ENCODE assay signal across 19 cellular contexts in genomic region chr10:89185658-89186057, GRCh38. TPM values are rescaled to one million over a fixed set of nuclear protein-coding genes. Genes with fewer than 3 reads are reported as not detected.
A peak's percentile ranks its signal among the peaks of the same experiment; 100 is the strongest.
DNase-seq lines count a peak whose midpoint lies in the region; ATAC-seq, FAIRE-seq and TF ChIP-seq lines count a peak whose summit lies in the region.
"Had no signal": no experiment of that assay in that cellular context is flagged by ENCODE, and none has a peak within 500 bp of the region (broad histone marks: within the 10 kb centered on the region; RNA-seq: fewer than 3 reads in every experiment).

No MANE protein-coding gene starts in this region.

- no peaks in the 10 kb centered on the region for H3K4me1 Mint-ChIP-seq in astrocyte (ENCODE audit: low read depth, unreplicated experiment)
- H3K4me1 Mint-ChIP-seq in activated naive CD4-positive, alpha-beta T cell treated with anti-CD3 and anti-CD28 coated beads, Interleukin-2, amount 10 ng/mL, durations not matched to agents 7 days and 5 days: no peaks in the 10 kb centered on the region

- H3K27me3 Mint-ChIP-seq in astrocyte (ENCODE audit: low read depth, unreplicated experiment): no peaks in the 10 kb centered on the region
- H3K27me3 Mint-ChIP-seq in activated naive CD4-positive, alpha-beta T cell treated with anti-CD3 and anti-CD28 coated beads, Interleukin-2, amount 10 ng/mL, durations not matched to agents 7 days and 5 days: peaks cover 18% of the 10 kb centered on the region

- H3K27ac Mint-ChIP-seq in astrocyte (ENCODE audit: unreplicated experiment): no peak overlapping the region
- H3K27ac Mint-ChIP-seq in activated naive CD4-positive, alpha-beta T cell treated with anti-CD3 and anti-CD28 coated beads, Interleukin-2, amount 10 ng/mL, durations not matched to agents 7 days and 5 days: no peak overlapping the region

- H3K4me2 ChIP-seq in astrocyte (ENCODE audit: low read length): no peak overlapping the region
- H3K4me2 ChIP-seq: PC-9 had no signal

- H3K9ac ChIP-seq in astrocyte (ENCODE audit: low read length): no peak overlapping the region

- no peaks in the 10 kb centered on the region for H3K9me3 Mint-ChIP-seq in astrocyte (ENCODE audit: unreplicated experiment)
- no peaks in the 10 kb centered on the region for H3K9me3 Mint-ChIP-seq in activated naive CD4-positive, alpha-beta T cell treated with anti-CD3 and anti-CD28 coated beads, Interleukin-2, amount 10 ng/mL, durations not matched to agents 7 days and 5 days

- H3K36me3 Mint-ChIP-seq in astrocyte (ENCODE audit: low read depth, unreplicated experiment): no peaks in the 10 kb centered on the region
- no peaks in the 10 kb centered on the region for H3K36me3 Mint-ChIP-seq in activated naive CD4-positive, alpha-beta T cell treated with anti-CD3 and anti-CD28 coated beads, Interleukin-2, amount 10 ng/mL, durations not matched to agents 7 days and 5 days

- H3K36me3 ChIP-seq in astrocyte (ENCODE audit: insufficient read depth, low read length): no peaks in the 10 kb centered on the region

- no peak overlapping the region for H3K4me3 ChIP-seq in astrocyte (ENCODE audit: insufficient read depth, low read depth, low read length)
- H3K4me3 ChIP-seq: PC-9 had no signal

- ATAC-seq in GM19397 (IDR thresholded peaks at IDR 0.05; ENCODE audit: unreplicated experiment) (no peak), HG02870 (IDR thresholded peaks at IDR 0.05; ENCODE audit: unreplicated experiment) (no peak)

- no peaks in the 10 kb centered on the region for H3K79me2 ChIP-seq in astrocyte (ENCODE audit: insufficient read depth, low read length)

- no peaks in the 10 kb centered on the region for H3K9me3 ChIP-seq in astrocyte (ENCODE audit: insufficient read depth, low read depth, low read length)
- H3K9me3 ChIP-seq: Caco-2 had no signal

- CTCF ChIA-PET in activated naive CD4-positive, alpha-beta T cell treated with anti-CD3 and anti-CD28 coated beads, Interleukin-2, amount 10 ng/mL, durations not matched to agents 7 days and 5 days (lab: Charles Lee): no interaction called here

- no peaks in the 10 kb centered on the region for H4K20me1 ChIP-seq in astrocyte (ENCODE audit: insufficient read depth, low read length)

- FAIRE-seq in astrocyte (lab: Jason Lieb, UNC): no peak

- peak; percentile 38 for DNase-seq in DMS153 (lab: John Stamatoyannopoulos, UW)
- no peak for DNase-seq in DMS153 treated with DMSO at 0.1 percent for 48 hours (lab: John Stamatoyannopoulos, UW; ENCODE audit: unreplicated experiment)
- DNase-seq in H4 (ENCODE audit: low spot score): peak; percentile 11
- peak; percentile 42 for DNase-seq in astrocyte (ENCODE audit: low read depth)
- DNase-seq in left kidney (ENCODE audit: low read depth, low spot score): peak; percentile 4
- DNase-seq in activated naive CD4-positive, alpha-beta T cell treated with anti-CD3 and anti-CD28 coated beads, Interleukin-2, amount 10 ng/mL, durations not matched to agents 7 days and 5 days: no peak
- DNase-seq: 8988T, Caco-2, DMS79, H7, KG1, NCI-H1436, NCI-H2081, NCI-H2171 treated with DMSO at 0.1 percent for 48 hours, T-helper 1 cell had no signal

- H3K27ac ChIP-seq in astrocyte (ENCODE audit: low read depth, low read length): no peak overlapping the region
- H3K27ac ChIP-seq: PC-9 had no signal

- H3K4me3 Mint-ChIP-seq in astrocyte (ENCODE audit: unreplicated experiment): no peak overlapping the region
- no peak overlapping the region for H3K4me3 Mint-ChIP-seq in activated naive CD4-positive, alpha-beta T cell treated with anti-CD3 and anti-CD28 coated beads, Interleukin-2, amount 10 ng/mL, durations not matched to agents 7 days and 5 days

- no peaks in the 10 kb centered on the region for H3K27me3 ChIP-seq in astrocyte (ENCODE audit: insufficient read depth, low read length)

- H2AFZ ChIP-seq in astrocyte (ENCODE audit: low read depth, low read length): no peak overlapping the region
- H2AFZ ChIP-seq: PC-9 had no signal

- H3K4me1 ChIP-seq in astrocyte (ENCODE audit: insufficient read depth, low read length): no peaks in the 10 kb centered on the region
- H3K4me1 ChIP-seq: Caco-2 had no signal

- TF ChIP-seq CTCF in astrocyte (IDR thresholded peaks at IDR 0.05; ENCODE audit: insufficient read depth, low read depth, low read length): no peak

RNA-seq across cellular contexts. Expression of gene CH25H, which starts 21.5 kb away (rescaled TPM):
- total RNA-seq in H4 (2014; rRNA removed; shearing (Covaris generic)): 0.12 TPM in 1 of 2 replicates, not detected in the other
- total RNA-seq in astrocyte: 0.22 and 0.34 TPM in 2 replicates
- total RNA-seq: Caco-2, H7, NCI-H460, PC-9 had no signal

Comparison
In these comparisons a context has a peak if more than half of its experiments do, and no peak if none do; other contexts are left out.
1. DNase-seq: peak in DMS153 (single experiment), H4 (single experiment), astrocyte (single experiment) and left kidney (single experiment); none in DMS153 treated with DMSO at 0.1 percent for 48 hours (single experiment) and activated naive CD4-positive, alpha-beta T cell treated with anti-CD3 and anti-CD28 coated beads, Interleukin-2, amount 10 ng/mL, durations not matched to agents 7 days and 5 days (single experiment).